In the genomic region with DNA sequence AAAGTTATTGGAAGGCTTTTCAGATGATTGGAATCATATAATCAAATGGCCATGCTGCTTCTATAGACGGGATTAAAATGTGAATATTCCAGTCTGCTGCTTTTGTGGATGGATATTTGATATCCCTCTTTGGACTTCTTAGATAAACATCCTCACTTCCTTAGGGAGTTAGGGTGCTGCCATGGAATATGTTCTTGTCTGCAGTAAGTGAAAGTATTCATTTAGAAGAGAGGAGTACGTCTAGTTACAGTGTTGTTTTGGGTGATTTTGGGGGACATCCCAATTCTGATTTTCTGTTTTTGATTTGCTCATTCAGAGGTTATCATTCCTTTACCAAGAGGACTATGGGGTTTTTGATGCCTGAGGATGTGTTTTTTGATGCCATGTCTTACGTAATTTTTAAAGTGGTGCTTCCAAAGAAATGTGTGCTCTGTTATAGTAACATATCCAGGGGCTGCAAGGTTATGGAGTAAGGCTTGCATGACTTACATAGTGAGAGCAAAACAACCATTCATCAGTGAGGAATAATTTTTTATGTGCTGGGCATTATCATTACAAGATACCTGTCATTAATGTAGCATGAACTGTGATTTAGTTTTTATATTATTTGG, we compare ENCODE assay signal across 24 cellular contexts.
"Had no signal": no experiment of that assay in that cellular context is flagged by ENCODE, and none has a peak within 500 bp of the region (broad histone marks: within the 10 kb centered on the region; RNA-seq: fewer than 3 reads in every experiment).

No MANE protein-coding gene starts in this region.

- H3K9me3 Mint-ChIP-seq: dendritic cell treated with granulocyte-macrophage colony-stimulating factor and Interleukin-4, amounts not matched to agents 40 ng/mL and 50 ng/mL, for 4 days; naive B cell; stimulated activated naive B cell treated with anti-CD40 and anti-IgM and Interleukin-4, amounts not matched to agents 10 μg/mL and 1 μg/mL and 100 μg/mL, for 72 hours had no signal

- H3K27me3 ChIP-seq: esophagus muscularis mucosa, gastroesophageal sphincter, right lobe of liver, spleen, testis, tibial nerve had no signal

- ATAC-seq: effector memory CD8-positive, alpha-beta T cell; gastroesophageal sphincter; psoas muscle; right lobe of liver; stimulated activated naive B cell treated with anti-CD40 and anti-IgM and Interleukin-4, amounts not matched to agents 10 μg/mL and 1 μg/mL and 100 μg/mL, for 72 hours; stimulated activated naive CD8-positive, alpha-beta T cell treated with anti-CD3 and anti-CD28 coated beads, Interleukin-15, amount 100 ng/mL, for 72 hours had no signal

- H3K27ac Mint-ChIP-seq: dendritic cell treated with granulocyte-macrophage colony-stimulating factor and Interleukin-4, amounts not matched to agents 40 ng/mL and 50 ng/mL, for 4 days; effector memory CD8-positive, alpha-beta T cell; immature natural killer cell; naive B cell; nephron progenitor cell; stimulated activated naive B cell treated with anti-CD40 and anti-IgM and Interleukin-4, amounts not matched to agents 10 μg/mL and 1 μg/mL and 100 μg/mL, for 72 hours; stimulated activated naive CD8-positive, alpha-beta T cell treated with anti-CD3 and anti-CD28 coated beads, Interleukin-15, amount 100 ng/mL, for 72 hours had no signal

- H3K27me3 Mint-ChIP-seq: dendritic cell treated with granulocyte-macrophage colony-stimulating factor and Interleukin-4, amounts not matched to agents 40 ng/mL and 50 ng/mL, for 4 days; effector memory CD8-positive, alpha-beta T cell; naive B cell; stimulated activated naive B cell treated with anti-CD40 and anti-IgM and Interleukin-4, amounts not matched to agents 10 μg/mL and 1 μg/mL and 100 μg/mL, for 72 hours; stimulated activated naive CD8-positive, alpha-beta T cell treated with anti-CD3 and anti-CD28 coated beads, Interleukin-15, amount 100 ng/mL, for 72 hours had no signal

- H3K9me3 ChIP-seq: esophagus muscularis mucosa, gastroesophageal sphincter, left ventricle myocardium inferior, psoas muscle, right lobe of liver, testis, tibial nerve had no signal

- DNase-seq: effector memory CD8-positive, alpha-beta T cell; glutamatergic neuron; immature natural killer cell; left ventricle myocardium inferior; mesenchymal stem cell; midbrain; naive B cell; nephron progenitor cell; psoas muscle; retina; right lobe of liver; spleen; stimulated activated CD4-positive, alpha-beta T cell treated with anti-CD3 and anti-CD28 coated beads, Interleukin-15, amount 100 ng/mL, for 24 hours; stimulated activated CD4-positive, alpha-beta T cell treated with anti-CD3 and anti-CD28 coated beads, Interleukin-1b, Interleukin-23, amount 100 ng/mL, for 48 hours; stimulated activated CD4-positive, alpha-beta T cell treated with anti-CD3 and anti-CD28 coated beads, Interleukin-4, amount 100 ng/mL, for 4 hours; stimulated activated naive B cell treated with anti-CD40 and anti-IgM and Interleukin-4, amounts not matched to agents 10 μg/mL and 1 μg/mL and 100 μg/mL, for 72 hours; stimulated activated naive CD8-positive, alpha-beta T cell treated with anti-CD3 and anti-CD28 coated beads, Interleukin-15, amount 100 ng/mL, for 72 hours; testis had no signal

- H3K36me3 ChIP-seq: esophagus muscularis mucosa, gastroesophageal sphincter, left ventricle myocardium inferior, right lobe of liver, spleen, tibial nerve had no signal

- H3K4me3 ChIP-seq: esophagus muscularis mucosa, gastroesophageal sphincter, left ventricle myocardium inferior, lung, psoas muscle, right lobe of liver, spleen, testis, tibial nerve had no signal

- H3K36me3 Mint-ChIP-seq: immature natural killer cell; naive B cell; stimulated activated naive B cell treated with anti-CD40 and anti-IgM and Interleukin-4, amounts not matched to agents 10 μg/mL and 1 μg/mL and 100 μg/mL, for 72 hours had no signal

- H3K4me3 Mint-ChIP-seq: dendritic cell treated with granulocyte-macrophage colony-stimulating factor and Interleukin-4, amounts not matched to agents 40 ng/mL and 50 ng/mL, for 4 days; effector memory CD8-positive, alpha-beta T cell; immature natural killer cell; naive B cell; nephron progenitor cell; stimulated activated naive B cell treated with anti-CD40 and anti-IgM and Interleukin-4, amounts not matched to agents 10 μg/mL and 1 μg/mL and 100 μg/mL, for 72 hours; stimulated activated naive CD8-positive, alpha-beta T cell treated with anti-CD3 and anti-CD28 coated beads, Interleukin-15, amount 100 ng/mL, for 72 hours had no signal

- H3K4me1 ChIP-seq: esophagus muscularis mucosa, gastroesophageal sphincter, left ventricle myocardium inferior, psoas muscle, right lobe of liver, spleen, testis, tibial nerve had no signal

- H3K4me1 Mint-ChIP-seq: immature natural killer cell; naive B cell; stimulated activated naive B cell treated with anti-CD40 and anti-IgM and Interleukin-4, amounts not matched to agents 10 μg/mL and 1 μg/mL and 100 μg/mL, for 72 hours; stimulated activated naive CD8-positive, alpha-beta T cell treated with anti-CD3 and anti-CD28 coated beads, Interleukin-15, amount 100 ng/mL, for 72 hours had no signal

- H3K27ac ChIP-seq: epithelial cell of prostate, esophagus muscularis mucosa, gastroesophageal sphincter, left ventricle myocardium inferior, psoas muscle, right lobe of liver, spleen, testis, tibial nerve had no signal
